In genomic region chr18:23049698-23050373, GRCh38 we compare ENCODE assay signal across 1 cellular context.
TF ChIP-seq lines count a peak whose summit lies in the region.

No MANE protein-coding gene starts in this region.

TF ChIP-seq in IMR-90, 13 proteins besides CTCF, POLR2A, EP300 and RAD21:
- no peak for TF ChIP-seq MAFK (IDR thresholded peaks at IDR 0.05; ENCODE audit: low read depth, low read length)
- TF ChIP-seq NFE2L2 (IDR thresholded peaks at IDR 0.05; ENCODE audit: low read depth, low read length), result no peak
- no peak for TF ChIP-seq BHLHE40 (IDR thresholded peaks at IDR 0.05; ENCODE audit: low read depth, low read length)
- TF ChIP-seq SMC3 (IDR thresholded peaks at IDR 0.05; ENCODE audit: low read depth, low read length), result no peak
- no peak for TF ChIP-seq RCOR1 (IDR thresholded peaks at IDR 0.05; ENCODE audit: insufficient replicate concordance, low read length)
- no peak for TF ChIP-seq RFX5 (IDR thresholded peaks at IDR 0.05; ENCODE audit: low read depth, low read length)
- no peak for TF ChIP-seq CHD1 (IDR thresholded peaks at IDR 0.05; ENCODE audit: low read depth, low read length)
- no peak for TF ChIP-seq ELK1 (IDR thresholded peaks at IDR 0.05; ENCODE audit: borderline replicate concordance, low read depth, low read length)
- TF ChIP-seq MXI1 (IDR thresholded peaks at IDR 0.05; ENCODE audit: borderline replicate concordance, low read depth, low read length), result no peak
- no peak for TF ChIP-seq USF2 (IDR thresholded peaks at IDR 0.05; ENCODE audit: low read depth, low read length)
- TF ChIP-seq FOS (IDR thresholded peaks at IDR 0.05; ENCODE audit: low read depth, low read length), result no peak
- TF ChIP-seq MAZ (IDR thresholded peaks at IDR 0.05; ENCODE audit: borderline replicate concordance, low read depth, low read length), result no peak
- no peak for TF ChIP-seq CEBPB (IDR thresholded peaks at IDR 0.05; ENCODE audit: low read depth, low read length)
